Comparison of ENCODE assay signal across 8 cellular contexts in genomic region chrX:3815896-3816664, GRCh38.
DNase-seq lines count a peak whose midpoint lies in the region; TF ChIP-seq lines count a peak whose summit lies in the region.

No MANE protein-coding gene starts in this region.

- peak overlapping the region; percentile 97 for H3K4me3 ChIP-seq in ACC112 (ENCODE audit: low read depth, low read length)
- peak overlapping the region; percentile 54 to 59 for H3K4me3 ChIP-seq in cardiac fibroblast (replicated peaks in 1 of 2; ENCODE audit: low read depth in 2 of 2, low read length in 2 of 2)

- TF ChIP-seq CTCF in cardiac fibroblast (IDR thresholded peaks at IDR 0.05; ENCODE audit: low read depth, low read length): no peak

- peak; percentile 37 for TF ChIP-seq POLR2A in GM18526 (IDR thresholded peaks at IDR 0.05; ENCODE audit: extremely low read depth, insufficient read length)

- H3K4me1 ChIP-seq in ACC112 (ENCODE audit: control insufficient read depth, insufficient read depth, low read length, unreplicated experiment): peaks cover 19% of the 10 kb centered on the region

- H3K79me2 ChIP-seq in ACC112 (ENCODE audit: control insufficient read depth, insufficient read depth, low read length, unreplicated experiment): peaks cover 3% of the 10 kb centered on the region

- H3K27ac ChIP-seq in ACC112 (ENCODE audit: low read depth, low read length): peak overlapping the region; percentile 95
- peak overlapping the region; percentile 87 for H3K27ac ChIP-seq in layer of hippocampus (ENCODE audit: low read depth, low read length)

- DNase-seq in M059J (ENCODE audit: low read depth) (peak; percentile 67), T1000 (lab: John Stamatoyannopoulos, UW) (peak; percentile 1), cardiac fibroblast (ENCODE audit: low read depth in 2 of 2) (peak; percentile 23 to 38), DMS53 (lab: John Stamatoyannopoulos, UW) (no peak)
- peak; percentile 0 for DNase-seq in stimulated activated CD4-positive, alpha-beta T cell treated with anti-CD3 and anti-CD28 coated beads, Interleukin-2, amount 100 ng/mL, for 4 hours (ENCODE audit: low read depth)

- H2AFZ ChIP-seq in ACC112 (ENCODE audit: low read length, unreplicated experiment): no peak overlapping the region

- H3K27me3 ChIP-seq in ACC112 (ENCODE audit: insufficient read depth, low read length): no peaks in the 10 kb centered on the region
- no peaks in the 10 kb centered on the region for H3K27me3 ChIP-seq in layer of hippocampus (ENCODE audit: control insufficient read depth, insufficient read depth, low read length)

- H3K36me3 ChIP-seq in ACC112 (ENCODE audit: insufficient read depth, low read length): 0 out of 2 replicates have a peak, but pooled peaks cover 4% of the 10 kb centered on the region
